ENCODE assay signal across 10 cellular contexts in genomic region chr3:13025090-13025489, GRCh38. TPM values are rescaled to one million over a fixed set of nuclear protein-coding genes. Genes with fewer than 3 reads are reported as not detected.
A peak's percentile ranks its signal among the peaks of the same experiment; 100 is the strongest.
DNase-seq lines count a peak whose midpoint lies in the region; ATAC-seq lines count a peak whose summit lies in the region.
"Had no signal": no experiment of that assay in that cellular context is flagged by ENCODE, and none has a peak within 500 bp of the region (broad histone marks: within the 10 kb centered on the region; RNA-seq: fewer than 3 reads in every experiment).

No MANE protein-coding gene starts in this region.

- DNase-seq in COLO668 (lab: John Stamatoyannopoulos, UW; ENCODE audit: unreplicated experiment) = peak; percentile 38
- peak; percentile 68 for DNase-seq in MV-4-11 (lab: John Stamatoyannopoulos, UW)
- peak in 29 of 56 donors; percentile 24 to 73 (median 47) for DNase-seq in nucleus accumbens (lab: John Stamatoyannopoulos, UW)
- no peak for DNase-seq in NK-92 (lab: John Stamatoyannopoulos, UW; ENCODE audit: unreplicated experiment)
- no peak for DNase-seq in activated CD8-positive, alpha-beta memory T cell treated with anti-CD3 and anti-CD28 coated beads for 24 hours
- DNase-seq: activated naive CD4-positive, alpha-beta T cell treated with anti-CD3 and anti-CD28 coated beads for 36 hours; SW 1271 had no signal

- ATAC-seq in esophagus mucosa (peak; percentile 46), HG03442 (IDR thresholded peaks at IDR 0.05; ENCODE audit: unreplicated experiment) (no peak), GM19023 (IDR thresholded peaks at IDR 0.05; ENCODE audit: unreplicated experiment) (no peak)

RNA-seq across cellular contexts. Expression of gene IQSEC1, which starts 48.1 kb away (rescaled TPM):
- total RNA-seq in esophagus mucosa = 9.4 TPM

Comparison
In these comparisons a context has a peak if more than half of its experiments do, and no peak if none do; other contexts are left out.
1. DNase-seq: peak in COLO668 (single experiment), MV-4-11 (single experiment) and nucleus accumbens (29 of 56); none in NK-92 (single experiment) and activated CD8-positive, alpha-beta memory T cell treated with anti-CD3 and anti-CD28 coated beads for 24 hours (single experiment).